12 cellular contexts compared by ENCODE assay signal in the genomic region with DNA sequence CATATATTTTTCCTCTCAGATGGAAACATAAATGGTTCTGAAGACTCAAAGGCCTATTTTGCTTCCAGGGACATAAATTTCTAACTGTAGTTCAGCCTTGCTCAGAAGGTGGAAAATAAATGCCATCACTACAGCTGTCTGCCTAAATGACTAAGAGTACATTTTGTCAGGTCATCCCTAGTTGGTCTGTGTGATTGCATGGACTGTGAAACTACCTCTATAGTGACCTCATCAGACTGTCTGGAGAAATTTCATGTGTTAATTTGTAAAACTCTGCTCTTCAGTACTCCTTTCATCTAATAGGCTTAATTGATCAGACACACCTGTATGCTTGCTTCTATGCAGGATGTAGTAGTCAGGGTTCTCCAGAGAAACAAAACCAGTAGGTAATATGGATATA.
DNase-seq lines count a peak whose midpoint lies in the region; ATAC-seq, FAIRE-seq and TF ChIP-seq lines count a peak whose summit lies in the region.
"Had no signal": no experiment of that assay in that cellular context is flagged by ENCODE, and none has a peak within 500 bp of the region (broad histone marks: within the 10 kb centered on the region; RNA-seq: fewer than 3 reads in every experiment).

No MANE protein-coding gene starts in this region.

- H3K4me3 Mint-ChIP-seq in H9, result no peak overlapping the region

- H3K4me1 Mint-ChIP-seq in H9, result no peaks in the 10 kb centered on the region

- H4K5ac ChIP-seq in H9 (ENCODE audit: insufficient read length, low read depth, low read length), result no peak overlapping the region

- H2BK12ac ChIP-seq in H9 (ENCODE audit: insufficient read length, low read depth, low read length), result no peak overlapping the region

- H2BK20ac ChIP-seq in H9 (ENCODE audit: low read depth, low read length, poor library complexity, severe bottlenecking), result no peak overlapping the region

- H3K27me3 Mint-ChIP-seq in H9 (ENCODE audit: low read depth), result no peaks in the 10 kb centered on the region

- H3T11ph ChIP-seq in H9 (ENCODE audit: low read length), result no peak overlapping the region

- no peak overlapping the region for H2AFZ ChIP-seq in H9 (ENCODE audit: low read length)

- no peak overlapping the region for H2AK5ac ChIP-seq in H9 (ENCODE audit: insufficient read length, low read length)

- H3K14ac ChIP-seq in H9 (ENCODE audit: insufficient read depth, low read length), result no peak overlapping the region

- no peak overlapping the region for H3K23ac ChIP-seq in H9 (ENCODE audit: insufficient read length, low read depth, low read length)

- H2BK15ac ChIP-seq in H9 (ENCODE audit: low read depth, low read length), result no peak overlapping the region

- H3K4me2 ChIP-seq in H9 (ENCODE audit: insufficient read depth, insufficient read length, low read length), result no peak overlapping the region

- H2BK120ac ChIP-seq in H9 (ENCODE audit: low read depth, low read length, poor library complexity, severe bottlenecking), result no peak overlapping the region

- H3K79me2 ChIP-seq in H9 (ENCODE audit: insufficient read depth, low read length), result no peaks in the 10 kb centered on the region

- peak; percentile 74 for ATAC-seq in GM18870 (IDR thresholded peaks at IDR 0.05; ENCODE audit: unreplicated experiment)
- ATAC-seq in HG02610 (IDR thresholded peaks at IDR 0.05; ENCODE audit: unreplicated experiment), result peak; percentile 67
- no peak for ATAC-seq in HG02840 (IDR thresholded peaks at IDR 0.05; ENCODE audit: low FRiP score, unreplicated experiment)

- no peaks in the 10 kb centered on the region for H3K79me1 ChIP-seq in H9 (ENCODE audit: insufficient read depth, low read depth, low read length, poor library complexity, severe bottlenecking)

- H3K9me3 ChIP-seq in kidney (ENCODE audit: control insufficient read depth in 1 of 2, low read length in 2 of 2), result no peaks in the 10 kb centered on the region
- H3K9me3 ChIP-seq in H9 (ENCODE audit: control insufficient read depth, low read depth, low read length), result no peaks in the 10 kb centered on the region

- H2BK5ac ChIP-seq in H9 (ENCODE audit: insufficient read length, low read length), result no peak overlapping the region

- no peak overlapping the region for H3K56ac ChIP-seq in H9 (ENCODE audit: insufficient read length, low read depth, low read length)

- H3K9me3 Mint-ChIP-seq in H9, result no peaks in the 10 kb centered on the region

- intact Hi-C loops in kidney (cut with DNase I), result no loop called here

- H4K20me1 ChIP-seq in H9 (ENCODE audit: control insufficient read depth, insufficient read depth, insufficient read length), result no peaks in the 10 kb centered on the region

- no peak overlapping the region for H3K18ac ChIP-seq in H9 (ENCODE audit: insufficient read length, low read depth, low read length)

- H3K4me3 ChIP-seq in kidney (ENCODE audit: low read length in 2 of 2), result no peak overlapping the region

- H3K4me1 ChIP-seq in kidney (ENCODE audit: control insufficient read depth in 1 of 2, insufficient read depth in 1 of 2, low read depth in 1 of 2, low read length in 2 of 2), result no peaks in the 10 kb centered on the region
- no peaks in the 10 kb centered on the region for H3K4me1 ChIP-seq in H9 (ENCODE audit: insufficient read depth, low read length)

- H3K27ac ChIP-seq in kidney (ENCODE audit: low read depth in 2 of 2, low read length in 2 of 2) (no peak overlapping the region), H9 (ENCODE audit: insufficient read length, low read depth, low read length) (no peak overlapping the region)

- H3K9ac ChIP-seq in kidney (ENCODE audit: low read length in 2 of 2) (no peak overlapping the region), H9 (ENCODE audit: extremely low read depth, insufficient read length, low read length) (no peak overlapping the region)

- H3K4ac ChIP-seq in H9 (ENCODE audit: low read depth, low read length), result no peak overlapping the region

- no peaks in the 10 kb centered on the region for H3K36me3 ChIP-seq in kidney (ENCODE audit: control insufficient read depth in 1 of 2, insufficient read depth in 2 of 2, low read length in 2 of 2)

- H3K36me3 Mint-ChIP-seq in H9 (ENCODE audit: insufficient read depth in 1 of 3, low read depth in 3 of 3), result no peaks in the 10 kb centered on the region

- peak; percentile 62 for DNase-seq in MV-4-11 (lab: John Stamatoyannopoulos, UW)
- peak; percentile 10 for DNase-seq in glomerular visceral epithelial cell (ENCODE audit: extremely low spot score)
- no peak for DNase-seq in kidney
- DNase-seq in H9, result no peak
- DNase-seq in effector CD4-positive, alpha-beta T cell, result no peak
- DNase-seq: activated CD4-positive, alpha-beta T cell treated with anti-CD3 and anti-CD28 coated beads, Interleukin-2, amount 50 U/mL, for 1 hour; KG1 had no signal

- no peak overlapping the region for H4K8ac ChIP-seq in H9 (replicated peaks; ENCODE audit: insufficient read length, low read depth, low read length)

- H3K27me3 ChIP-seq in H9 (ENCODE audit: insufficient read depth, low read length), result no peaks in the 10 kb centered on the region

- H3K27ac Mint-ChIP-seq in H9, result no peak overlapping the region

- no peak overlapping the region for H4K91ac ChIP-seq in H9 (ENCODE audit: insufficient read length, low read depth, low read length)

- TF ChIP-seq CTCF in kidney (IDR thresholded peaks at IDR 0.05; ENCODE audit: borderline replicate concordance, extremely low read depth, insufficient read depth) (no peak), H9 (conservative IDR thresholded peaks at IDR 0.05) (no peak)

- H3K23me2 ChIP-seq in H9 (ENCODE audit: insufficient read length, low read depth, low read length, poor library complexity, severe bottlenecking), result no peaks in the 10 kb centered on the region

- no peak for FAIRE-seq in kidney (lab: Jason Lieb, UNC)
- FAIRE-seq: endothelial cell of umbilical vein, islet of Langerhans had no signal

Comparison
In these comparisons a context has a peak if more than half of its experiments do, and no peak if none do; other contexts are left out.
1. DNase-seq: peak in MV-4-11 (single experiment) and glomerular visceral epithelial cell (single experiment); none in kidney (single experiment), H9 (single experiment) and effector CD4-positive, alpha-beta T cell (single experiment).